1 cellular context compared by ENCODE assay signal in the genomic region with DNA sequence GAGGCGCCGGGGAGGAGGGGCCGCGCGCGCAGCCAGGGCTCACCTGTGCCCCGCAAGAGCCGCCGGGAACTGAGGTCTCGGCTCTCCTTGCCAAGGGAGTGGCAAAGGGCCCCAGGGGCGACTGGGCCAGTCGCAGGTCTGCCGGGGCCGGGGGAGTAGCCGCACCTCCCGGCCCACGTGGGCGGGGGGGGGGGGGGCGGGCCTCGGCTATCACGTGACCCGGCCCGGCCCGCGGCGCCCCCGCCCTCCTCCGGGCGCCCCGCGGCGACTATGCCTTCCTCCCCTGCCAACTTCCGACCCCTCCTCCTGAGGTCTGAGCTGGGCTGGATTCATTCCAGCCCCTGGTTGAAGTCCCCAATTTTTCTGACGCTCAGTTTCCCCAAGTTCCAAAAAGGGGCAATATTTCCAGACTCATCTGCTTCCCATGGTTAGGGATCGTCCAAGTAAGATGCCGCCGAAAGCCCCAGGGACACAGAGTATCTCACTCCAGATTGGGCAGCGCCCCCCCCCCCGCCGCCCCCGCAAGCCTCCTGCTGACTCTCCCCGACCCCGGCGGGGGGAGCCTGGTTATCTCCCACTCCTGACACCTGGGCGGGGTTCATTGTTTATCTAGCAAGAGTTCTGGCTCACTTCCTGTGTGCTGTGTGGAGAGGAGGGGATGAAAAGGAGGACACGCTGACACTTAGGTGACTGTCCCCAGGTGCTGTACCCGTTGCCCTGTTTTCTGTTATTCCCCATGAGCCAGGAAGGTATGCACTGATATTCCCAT.
A peak's percentile ranks its signal among the peaks of the same experiment; 100 is the strongest.
TF ChIP-seq lines count a peak whose summit lies in the region.

A gene with protein sequence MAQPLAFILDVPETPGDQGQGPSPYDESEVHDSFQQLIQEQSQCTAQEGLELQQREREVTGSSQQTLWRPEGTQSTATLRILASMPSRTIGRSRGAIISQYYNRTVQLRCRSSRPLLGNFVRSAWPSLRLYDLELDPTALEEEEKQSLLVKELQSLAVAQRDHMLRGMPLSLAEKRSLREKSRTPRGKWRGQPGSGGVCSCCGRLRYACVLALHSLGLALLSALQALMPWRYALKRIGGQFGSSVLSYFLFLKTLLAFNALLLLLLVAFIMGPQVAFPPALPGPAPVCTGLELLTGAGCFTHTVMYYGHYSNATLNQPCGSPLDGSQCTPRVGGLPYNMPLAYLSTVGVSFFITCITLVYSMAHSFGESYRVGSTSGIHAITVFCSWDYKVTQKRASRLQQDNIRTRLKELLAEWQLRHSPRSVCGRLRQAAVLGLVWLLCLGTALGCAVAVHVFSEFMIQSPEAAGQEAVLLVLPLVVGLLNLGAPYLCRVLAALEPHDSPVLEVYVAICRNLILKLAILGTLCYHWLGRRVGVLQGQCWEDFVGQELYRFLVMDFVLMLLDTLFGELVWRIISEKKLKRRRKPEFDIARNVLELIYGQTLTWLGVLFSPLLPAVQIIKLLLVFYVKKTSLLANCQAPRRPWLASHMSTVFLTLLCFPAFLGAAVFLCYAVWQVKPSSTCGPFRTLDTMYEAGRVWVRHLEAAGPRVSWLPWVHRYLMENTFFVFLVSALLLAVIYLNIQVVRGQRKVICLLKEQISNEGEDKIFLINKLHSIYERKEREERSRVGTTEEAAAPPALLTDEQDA (minus strand): TSS at position 140 of the 769 bp plus-strand sequence. CDS start 1,923 bp downstream, outside the sequence.

TF ChIP-seq in K562, 482 proteins besides CTCF, POLR2A, EP300 and RAD21 (continued from another document and continues in another):
- TF ChIP-seq, protein P1, sequence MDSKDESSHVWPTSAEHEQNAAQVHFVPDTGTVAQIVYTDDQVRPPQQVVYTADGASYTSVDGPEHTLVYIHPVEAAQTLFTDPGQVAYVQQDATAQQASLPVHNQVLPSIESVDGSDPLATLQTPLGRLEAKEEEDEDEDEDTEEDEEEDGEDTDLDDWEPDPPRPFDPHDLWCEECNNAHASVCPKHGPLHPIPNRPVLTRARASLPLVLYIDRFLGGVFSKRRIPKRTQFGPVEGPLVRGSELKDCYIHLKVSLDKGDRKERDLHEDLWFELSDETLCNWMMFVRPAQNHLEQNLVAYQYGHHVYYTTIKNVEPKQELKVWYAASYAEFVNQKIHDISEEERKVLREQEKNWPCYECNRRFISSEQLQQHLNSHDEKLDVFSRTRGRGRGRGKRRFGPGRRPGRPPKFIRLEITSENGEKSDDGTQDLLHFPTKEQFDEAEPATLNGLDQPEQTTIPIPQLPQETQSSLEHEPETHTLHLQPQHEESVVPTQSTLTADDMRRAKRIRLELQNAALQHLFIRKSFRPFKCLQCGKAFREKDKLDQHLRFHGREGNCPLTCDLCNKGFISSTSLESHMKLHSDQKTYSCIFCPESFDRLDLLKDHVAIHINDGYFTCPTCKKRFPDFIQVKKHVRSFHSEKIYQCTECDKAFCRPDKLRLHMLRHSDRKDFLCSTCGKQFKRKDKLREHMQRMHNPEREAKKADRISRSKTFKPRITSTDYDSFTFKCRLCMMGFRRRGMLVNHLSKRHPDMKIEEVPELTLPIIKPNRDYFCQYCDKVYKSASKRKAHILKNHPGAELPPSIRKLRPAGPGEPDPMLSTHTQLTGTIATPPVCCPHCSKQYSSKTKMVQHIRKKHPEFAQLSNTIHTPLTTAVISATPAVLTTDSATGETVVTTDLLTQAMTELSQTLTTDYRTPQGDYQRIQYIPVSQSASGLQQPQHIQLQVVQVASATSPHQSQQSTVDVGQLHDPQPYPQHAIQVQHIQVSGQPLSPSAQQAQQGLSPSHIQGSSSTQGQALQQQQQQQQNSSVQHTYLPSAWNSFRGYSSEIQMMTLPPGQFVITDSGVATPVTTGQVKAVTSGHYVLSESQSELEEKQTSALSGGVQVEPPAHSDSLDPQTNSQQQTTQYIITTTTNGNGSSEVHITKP (IDR thresholded peaks at IDR 0.05; ENCODE audit: partially characterized antibody): peak; percentile 91
- TF ChIP-seq NONO (IDR thresholded peaks at IDR 0.05; ENCODE audit: low read depth in 2 of 2, low read length in 1 of 2) (peak in 1 of 2 experiments; percentile 28; a peak in 1 of 4 replicates), L3MBTL2 (IDR thresholded peaks at IDR 0.05) (peak; percentile 33; the same call in 1 of the 2 replicates), TFAM (CRISPR knock-in tag; conservative IDR thresholded peaks at IDR 0.05) (no peak), ETV6 (IDR thresholded peaks at IDR 0.05; ENCODE audit: borderline replicate concordance in 1 of 2, low read depth in 2 of 2, low read length in 1 of 2) (0 out of 4 replicates have a peak, but pooled peaks of 1 of the 2 experiments have one; percentile 45), ETV6 (CRISPR knock-in tag; IDR thresholded peaks at IDR 0.05; ENCODE audit: borderline replicate concordance) (no peak), EGR1 (conservative IDR thresholded peaks at IDR 0.05) (peak; percentile 100), E2F3 (CRISPR knock-in tag; IDR thresholded peaks at IDR 0.05) (no peak), ETV5 (CRISPR knock-in tag; IDR thresholded peaks at IDR 0.05; ENCODE audit: low read depth) (peak; percentile 88), NFIC (IDR thresholded peaks at IDR 0.05) (peak; percentile 86), MYNN (IDR thresholded peaks at IDR 0.05) (peak; percentile 87; the same call in 1 of the 2 replicates), MYNN (CRISPR knock-in tag; IDR thresholded peaks at IDR 0.05) (no peak), MEIS2 (IDR thresholded peaks at IDR 0.05; ENCODE audit: partially characterized antibody) (peak; percentile 76), ZNF217 (CRISPR knock-in tag; IDR thresholded peaks at IDR 0.05) (no peak), XRCC4 (IDR thresholded peaks at IDR 0.05; ENCODE audit: extremely low read depth, insufficient read depth, insufficient read length) (no peak), NFYB (IDR thresholded peaks at IDR 0.05; ENCODE audit: extremely low read depth, insufficient read length) (no peak), TAF1 (IDR thresholded peaks at IDR 0.05; ENCODE audit: control insufficient read depth, extremely low read depth, insufficient read depth, low read length, severe bottlenecking) (peak; percentile 79), ZNF589 (CRISPR knock-in tag; IDR thresholded peaks at IDR 0.05; ENCODE audit: low read depth) (peak; percentile 77), STAG1 (CRISPR knock-in tag; IDR thresholded peaks at IDR 0.05; ENCODE audit: borderline replicate concordance) (no peak), KHSRP (IDR thresholded peaks at IDR 0.05) (no peak), OTX1 (CRISPR knock-in tag; IDR thresholded peaks at IDR 0.05) (0 out of 2 replicates have a peak, but pooled peaks have one; percentile 2), NELFE (IDR thresholded peaks at IDR 0.05; ENCODE audit: insufficient read depth, insufficient read length) (no peak), CHD2 (IDR thresholded peaks at IDR 0.05; ENCODE audit: low read depth, low read length) (no peak), RB1 (IDR thresholded peaks at IDR 0.05; ENCODE audit: low read depth) (no peak; the same call in 1 of the 2 replicates), MBD2 (IDR thresholded peaks at IDR 0.05; ENCODE audit: borderline replicate concordance, low read depth) (peak; percentile 69; the same call in 1 of the 2 replicates)
- TF ChIP-seq, protein P2, sequence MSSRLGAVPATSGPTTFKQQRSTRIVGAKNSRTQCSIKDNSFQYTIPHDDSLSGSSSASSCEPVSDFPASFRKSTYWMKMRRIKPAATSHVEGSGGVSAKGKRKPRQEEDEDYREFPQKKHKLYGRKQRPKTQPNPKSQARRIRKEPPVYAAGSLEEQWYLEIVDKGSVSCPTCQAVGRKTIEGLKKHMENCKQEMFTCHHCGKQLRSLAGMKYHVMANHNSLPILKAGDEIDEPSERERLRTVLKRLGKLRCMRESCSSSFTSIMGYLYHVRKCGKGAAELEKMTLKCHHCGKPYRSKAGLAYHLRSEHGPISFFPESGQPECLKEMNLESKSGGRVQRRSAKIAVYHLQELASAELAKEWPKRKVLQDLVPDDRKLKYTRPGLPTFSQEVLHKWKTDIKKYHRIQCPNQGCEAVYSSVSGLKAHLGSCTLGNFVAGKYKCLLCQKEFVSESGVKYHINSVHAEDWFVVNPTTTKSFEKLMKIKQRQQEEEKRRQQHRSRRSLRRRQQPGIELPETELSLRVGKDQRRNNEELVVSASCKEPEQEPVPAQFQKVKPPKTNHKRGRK (tag; IDR thresholded peaks at IDR 0.05): no peak
- TF ChIP-seq, protein P3, sequence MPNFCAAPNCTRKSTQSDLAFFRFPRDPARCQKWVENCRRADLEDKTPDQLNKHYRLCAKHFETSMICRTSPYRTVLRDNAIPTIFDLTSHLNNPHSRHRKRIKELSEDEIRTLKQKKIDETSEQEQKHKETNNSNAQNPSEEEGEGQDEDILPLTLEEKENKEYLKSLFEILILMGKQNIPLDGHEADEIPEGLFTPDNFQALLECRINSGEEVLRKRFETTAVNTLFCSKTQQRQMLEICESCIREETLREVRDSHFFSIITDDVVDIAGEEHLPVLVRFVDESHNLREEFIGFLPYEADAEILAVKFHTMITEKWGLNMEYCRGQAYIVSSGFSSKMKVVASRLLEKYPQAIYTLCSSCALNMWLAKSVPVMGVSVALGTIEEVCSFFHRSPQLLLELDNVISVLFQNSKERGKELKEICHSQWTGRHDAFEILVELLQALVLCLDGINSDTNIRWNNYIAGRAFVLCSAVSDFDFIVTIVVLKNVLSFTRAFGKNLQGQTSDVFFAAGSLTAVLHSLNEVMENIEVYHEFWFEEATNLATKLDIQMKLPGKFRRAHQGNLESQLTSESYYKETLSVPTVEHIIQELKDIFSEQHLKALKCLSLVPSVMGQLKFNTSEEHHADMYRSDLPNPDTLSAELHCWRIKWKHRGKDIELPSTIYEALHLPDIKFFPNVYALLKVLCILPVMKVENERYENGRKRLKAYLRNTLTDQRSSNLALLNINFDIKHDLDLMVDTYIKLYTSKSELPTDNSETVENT (CRISPR knock-in tag; IDR thresholded peaks at IDR 0.05): no peak
- TF ChIP-seq, protein P4, sequence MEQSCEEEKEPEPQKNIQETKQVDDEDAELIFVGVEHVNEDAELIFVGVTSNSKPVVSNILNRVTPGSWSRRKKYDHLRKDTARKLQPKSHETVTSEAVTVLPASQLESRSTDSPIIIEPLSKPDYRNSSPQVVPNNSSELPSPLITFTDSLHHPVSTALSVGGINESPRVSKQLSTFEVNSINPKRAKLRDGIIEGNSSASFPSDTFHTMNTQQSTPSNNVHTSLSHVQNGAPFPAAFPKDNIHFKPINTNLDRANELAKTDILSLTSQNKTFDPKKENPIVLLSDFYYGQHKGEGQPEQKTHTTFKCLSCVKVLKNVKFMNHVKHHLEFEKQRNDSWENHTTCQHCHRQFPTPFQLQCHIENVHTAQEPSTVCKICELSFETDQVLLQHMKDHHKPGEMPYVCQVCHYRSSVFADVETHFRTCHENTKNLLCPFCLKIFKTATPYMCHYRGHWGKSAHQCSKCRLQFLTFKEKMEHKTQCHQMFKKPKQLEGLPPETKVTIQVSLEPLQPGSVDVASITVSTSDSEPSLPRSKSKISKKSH (CRISPR knock-in tag; IDR thresholded peaks at IDR 0.05): no peak
- TF ChIP-seq, protein P5, sequence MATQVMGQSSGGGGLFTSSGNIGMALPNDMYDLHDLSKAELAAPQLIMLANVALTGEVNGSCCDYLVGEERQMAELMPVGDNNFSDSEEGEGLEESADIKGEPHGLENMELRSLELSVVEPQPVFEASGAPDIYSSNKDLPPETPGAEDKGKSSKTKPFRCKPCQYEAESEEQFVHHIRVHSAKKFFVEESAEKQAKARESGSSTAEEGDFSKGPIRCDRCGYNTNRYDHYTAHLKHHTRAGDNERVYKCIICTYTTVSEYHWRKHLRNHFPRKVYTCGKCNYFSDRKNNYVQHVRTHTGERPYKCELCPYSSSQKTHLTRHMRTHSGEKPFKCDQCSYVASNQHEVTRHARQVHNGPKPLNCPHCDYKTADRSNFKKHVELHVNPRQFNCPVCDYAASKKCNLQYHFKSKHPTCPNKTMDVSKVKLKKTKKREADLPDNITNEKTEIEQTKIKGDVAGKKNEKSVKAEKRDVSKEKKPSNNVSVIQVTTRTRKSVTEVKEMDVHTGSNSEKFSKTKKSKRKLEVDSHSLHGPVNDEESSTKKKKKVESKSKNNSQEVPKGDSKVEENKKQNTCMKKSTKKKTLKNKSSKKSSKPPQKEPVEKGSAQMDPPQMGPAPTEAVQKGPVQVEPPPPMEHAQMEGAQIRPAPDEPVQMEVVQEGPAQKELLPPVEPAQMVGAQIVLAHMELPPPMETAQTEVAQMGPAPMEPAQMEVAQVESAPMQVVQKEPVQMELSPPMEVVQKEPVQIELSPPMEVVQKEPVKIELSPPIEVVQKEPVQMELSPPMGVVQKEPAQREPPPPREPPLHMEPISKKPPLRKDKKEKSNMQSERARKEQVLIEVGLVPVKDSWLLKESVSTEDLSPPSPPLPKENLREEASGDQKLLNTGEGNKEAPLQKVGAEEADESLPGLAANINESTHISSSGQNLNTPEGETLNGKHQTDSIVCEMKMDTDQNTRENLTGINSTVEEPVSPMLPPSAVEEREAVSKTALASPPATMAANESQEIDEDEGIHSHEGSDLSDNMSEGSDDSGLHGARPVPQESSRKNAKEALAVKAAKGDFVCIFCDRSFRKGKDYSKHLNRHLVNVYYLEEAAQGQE (CRISPR knock-in tag; IDR thresholded peaks at IDR 0.05; ENCODE audit: low read depth): 0 out of 2 replicates have a peak, but pooled peaks have one; percentile 14
- TF ChIP-seq, protein P6, sequence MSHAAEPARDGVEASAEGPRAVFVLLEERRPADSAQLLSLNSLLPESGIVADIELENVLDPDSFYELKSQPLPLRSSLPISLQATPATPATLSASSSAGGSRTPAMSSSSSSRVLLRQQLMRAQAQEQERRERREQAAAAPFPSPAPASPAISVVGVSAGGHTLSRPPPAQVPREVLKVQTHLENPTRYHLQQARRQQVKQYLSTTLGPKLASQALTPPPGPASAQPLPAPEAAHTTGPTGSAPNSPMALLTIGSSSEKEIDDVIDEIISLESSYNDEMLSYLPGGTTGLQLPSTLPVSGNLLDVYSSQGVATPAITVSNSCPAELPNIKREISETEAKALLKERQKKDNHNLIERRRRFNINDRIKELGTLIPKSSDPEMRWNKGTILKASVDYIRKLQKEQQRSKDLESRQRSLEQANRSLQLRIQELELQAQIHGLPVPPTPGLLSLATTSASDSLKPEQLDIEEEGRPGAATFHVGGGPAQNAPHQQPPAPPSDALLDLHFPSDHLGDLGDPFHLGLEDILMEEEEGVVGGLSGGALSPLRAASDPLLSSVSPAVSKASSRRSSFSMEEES (CRISPR knock-in tag; IDR thresholded peaks at IDR 0.05): peak; percentile 98
- TF ChIP-seq, protein P7, sequence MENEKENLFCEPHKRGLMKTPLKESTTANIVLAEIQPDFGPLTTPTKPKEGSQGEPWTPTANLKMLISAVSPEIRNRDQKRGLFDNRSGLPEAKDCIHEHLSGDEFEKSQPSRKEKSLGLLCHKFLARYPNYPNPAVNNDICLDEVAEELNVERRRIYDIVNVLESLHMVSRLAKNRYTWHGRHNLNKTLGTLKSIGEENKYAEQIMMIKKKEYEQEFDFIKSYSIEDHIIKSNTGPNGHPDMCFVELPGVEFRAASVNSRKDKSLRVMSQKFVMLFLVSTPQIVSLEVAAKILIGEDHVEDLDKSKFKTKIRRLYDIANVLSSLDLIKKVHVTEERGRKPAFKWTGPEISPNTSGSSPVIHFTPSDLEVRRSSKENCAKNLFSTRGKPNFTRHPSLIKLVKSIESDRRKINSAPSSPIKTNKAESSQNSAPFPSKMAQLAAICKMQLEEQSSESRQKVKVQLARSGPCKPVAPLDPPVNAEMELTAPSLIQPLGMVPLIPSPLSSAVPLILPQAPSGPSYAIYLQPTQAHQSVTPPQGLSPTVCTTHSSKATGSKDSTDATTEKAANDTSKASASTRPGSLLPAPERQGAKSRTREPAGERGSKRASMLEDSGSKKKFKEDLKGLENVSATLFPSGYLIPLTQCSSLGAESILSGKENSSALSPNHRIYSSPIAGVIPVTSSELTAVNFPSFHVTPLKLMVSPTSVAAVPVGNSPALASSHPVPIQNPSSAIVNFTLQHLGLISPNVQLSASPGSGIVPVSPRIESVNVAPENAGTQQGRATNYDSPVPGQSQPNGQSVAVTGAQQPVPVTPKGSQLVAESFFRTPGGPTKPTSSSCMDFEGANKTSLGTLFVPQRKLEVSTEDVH (IDR thresholded peaks at IDR 0.05; ENCODE audit: low read depth, partially characterized antibody): peak; percentile 14
